In genomic region chr15:90879730-90880366, GRCh38 we compare ENCODE assay signal across 26 cellular contexts. TPM values are rescaled to one million over a fixed set of nuclear protein-coding genes. Genes with fewer than 3 reads are reported as not detected.
"Had no signal": no experiment of that assay in that cellular context is flagged by ENCODE, and none has a peak within 500 bp of the region (broad histone marks: within the 10 kb centered on the region; RNA-seq: fewer than 3 reads in every experiment).

No MANE protein-coding gene starts in this region.

- H3K9me3 Mint-ChIP-seq: activated B cell treated with CpG ODN at 0.5 μM for 24 hours; activated CD8-positive, alpha-beta T cell treated with anti-CD3 and anti-CD28 coated beads for 36 hours; effector memory CD8-positive, alpha-beta T cell; mesothelial cell of epicardium; naive thymus-derived CD8-positive, alpha-beta T cell; neural progenitor cell had no signal

- H3K27me3 ChIP-seq: adrenal gland, ascending aorta, brain microvascular endothelial cell, dorsolateral prefrontal cortex, neural progenitor cell, upper lobe of left lung had no signal

- H3K4me3 ChIP-seq: adrenal gland, ascending aorta, dorsolateral prefrontal cortex, left ventricle myocardium inferior, neural progenitor cell, upper lobe of left lung had no signal

- H3K27me3 Mint-ChIP-seq: activated B cell treated with CpG ODN at 0.5 μM for 24 hours; activated naive CD8-positive, alpha-beta T cell; progenitor cell of endocrine pancreas had no signal

- H3K36me3 ChIP-seq: neural progenitor cell had no signal

- H3K27ac ChIP-seq: adrenal gland, ascending aorta, brain microvascular endothelial cell, left ventricle myocardium inferior, neural progenitor cell, upper lobe of left lung had no signal

- DNase-seq: activated B cell treated with CpG ODN at 0.5 μM for 24 hours; activated CD4-positive, alpha-beta T cell treated with anti-CD3 and anti-CD28 coated beads for 36 hours; activated CD8-positive, alpha-beta T cell treated with anti-CD3 and anti-CD28 coated beads for 36 hours; activated effector memory CD4-positive, alpha-beta T cell treated with anti-CD3 and anti-CD28 coated beads, Interleukin-2, amount 50 U/mL, for 16 hours; activated T-cell treated with anti-CD3 and anti-CD28 coated beads, Interleukin-2, amount 50 U/mL, for 1 hour; adrenal gland; brain microvascular endothelial cell; central memory CD4-positive, alpha-beta T cell; dorsolateral prefrontal cortex; effector memory CD8-positive, alpha-beta T cell; foreskin melanocyte; glutamatergic neuron; hippocampal formation; left ventricle myocardium inferior; mammary epithelial cell; naive thymus-derived CD8-positive, alpha-beta T cell; retina; stimulated activated CD4-positive, alpha-beta T cell treated with anti-CD3 and anti-CD28 coated beads, Interleukin-4, amount 100 ng/mL, for 1 hour; stimulated activated naive CD4-positive, alpha-beta T cell treated with Interleukin-2 at 50 U/mL for 16 hours had no signal

- H3K27ac Mint-ChIP-seq: activated B cell treated with CpG ODN at 0.5 μM for 24 hours; activated CD4-positive, alpha-beta T cell treated with anti-CD3 and anti-CD28 coated beads for 36 hours; activated CD8-positive, alpha-beta T cell treated with anti-CD3 and anti-CD28 coated beads for 36 hours; activated naive CD8-positive, alpha-beta T cell; effector memory CD8-positive, alpha-beta T cell; mesothelial cell of epicardium; neural progenitor cell; progenitor cell of endocrine pancreas had no signal

- ATAC-seq: activated CD4-positive, alpha-beta T cell treated with anti-CD3 and anti-CD28 coated beads for 36 hours; activated CD8-positive, alpha-beta T cell treated with anti-CD3 and anti-CD28 coated beads for 36 hours; effector memory CD8-positive, alpha-beta T cell; esophagus mucosa; naive thymus-derived CD8-positive, alpha-beta T cell had no signal

- H3K9me3 ChIP-seq: adrenal gland, ascending aorta, left ventricle myocardium inferior, upper lobe of left lung had no signal

- H3K4me3 Mint-ChIP-seq: activated B cell treated with CpG ODN at 0.5 μM for 24 hours; activated CD4-positive, alpha-beta T cell treated with anti-CD3 and anti-CD28 coated beads for 36 hours; activated CD8-positive, alpha-beta T cell treated with anti-CD3 and anti-CD28 coated beads for 36 hours; activated naive CD8-positive, alpha-beta T cell; effector memory CD8-positive, alpha-beta T cell; mesothelial cell of epicardium; naive thymus-derived CD8-positive, alpha-beta T cell; neural progenitor cell had no signal

RNA-seq across cellular contexts. Expression of gene FES, which starts 4.5 kb away (rescaled TPM):
- polyA plus RNA-seq: mammary epithelial cell had no signal
